1 cellular context compared by ENCODE assay signal in genomic region chr19:40662925-40663711, GRCh38.
TF ChIP-seq lines count a peak whose summit lies in the region.

No MANE protein-coding gene starts in this region.

TF ChIP-seq in HepG2, 621 proteins besides CTCF, POLR2A, EP300 and RAD21 (continued from another document and continues in another):
- TF ChIP-seq ARID4A (CRISPR knock-in tag; IDR thresholded peaks at IDR 0.05; ENCODE audit: borderline replicate concordance) = peak; percentile 85; the same call in 1 of the 2 replicates
- TF ChIP-seq BORCS8-MEF2B (CRISPR knock-in tag; IDR thresholded peaks at IDR 0.05) = peak; percentile 77
- peak; percentile 64 for TF ChIP-seq HOXA3 (CRISPR knock-in tag; IDR thresholded peaks at IDR 0.05)
- peak; percentile 86 for TF ChIP-seq ZNF792 (CRISPR knock-in tag; IDR thresholded peaks at IDR 0.05)
- 0 out of 2 replicates have a peak, but pooled peaks have one; percentile 60 for TF ChIP-seq E2F5 (CRISPR knock-in tag; conservative IDR thresholded peaks at IDR 0.05)
- TF ChIP-seq ETV5 (CRISPR knock-in tag; IDR thresholded peaks at IDR 0.05; ENCODE audit: borderline replicate concordance) = peak; percentile 57; the same call in 1 of the 2 replicates
- TF ChIP-seq ZNF770 (CRISPR knock-in tag; IDR thresholded peaks at IDR 0.05) = peak; percentile 50; the same call in 1 of the 2 replicates
- TF ChIP-seq RXRB (CRISPR knock-in tag; IDR thresholded peaks at IDR 0.05; ENCODE audit: borderline replicate concordance) = peak; percentile 22; the same call in 1 of the 2 replicates
- no peak for TF ChIP-seq ZNF256 (CRISPR knock-in tag; conservative IDR thresholded peaks at IDR 0.05)
- peak; percentile 49; the same call in 1 of the 2 replicates for TF ChIP-seq SAFB2 (CRISPR knock-in tag; IDR thresholded peaks at IDR 0.05; ENCODE audit: borderline replicate concordance, low read depth)
- TF ChIP-seq DPF2 (CRISPR knock-in tag; IDR thresholded peaks at IDR 0.05; ENCODE audit: borderline replicate concordance, low read depth) = no peak
- TF ChIP-seq SIN3B (IDR thresholded peaks at IDR 0.05; ENCODE audit: low read length) = no peak
- no peak for TF ChIP-seq ZHX2 (IDR thresholded peaks at IDR 0.05; ENCODE audit: low read depth)
- peak; percentile 51; the same call in 1 of the 2 replicates for TF ChIP-seq ZHX2 (CRISPR knock-in tag; IDR thresholded peaks at IDR 0.05; ENCODE audit: borderline replicate concordance)
- TF ChIP-seq ZBTB40 (IDR thresholded peaks at IDR 0.05) = no peak
- TF ChIP-seq ZBTB40 (CRISPR knock-in tag; IDR thresholded peaks at IDR 0.05) = peak; percentile 48
- TF ChIP-seq ZSCAN31 (CRISPR knock-in tag; IDR thresholded peaks at IDR 0.05; ENCODE audit: low read depth) = no peak
- peak; percentile 65; the same call in 1 of the 2 replicates for TF ChIP-seq FOXM1 (CRISPR knock-in tag; IDR thresholded peaks at IDR 0.05)
- TF ChIP-seq RARA (CRISPR knock-in tag; IDR thresholded peaks at IDR 0.05) = peak; percentile 49
- peak; percentile 53; the same call in 1 of the 2 replicates for TF ChIP-seq TEAD2 (CRISPR knock-in tag; IDR thresholded peaks at IDR 0.05)
- TF ChIP-seq FOSL1 (CRISPR knock-in tag; IDR thresholded peaks at IDR 0.05; ENCODE audit: borderline replicate concordance) = peak; percentile 16; the same call in 1 of the 2 replicates
- peak; percentile 82; the same call in 1 of the 2 replicates for TF ChIP-seq ZBTB38 (CRISPR knock-in tag; IDR thresholded peaks at IDR 0.05)
- no peak for TF ChIP-seq TCF12 (IDR thresholded peaks at IDR 0.05)
- TF ChIP-seq TCF12 (CRISPR knock-in tag; IDR thresholded peaks at IDR 0.05) = no peak
- TF ChIP-seq MAZ (IDR thresholded peaks at IDR 0.05; ENCODE audit: borderline replicate concordance, low read depth, low read length) = no peak
- TF ChIP-seq MAZ (CRISPR knock-in tag; IDR thresholded peaks at IDR 0.05; ENCODE audit: low read depth) = peak; percentile 66
- 0 out of 2 replicates have a peak, but pooled peaks have one; percentile 64 for TF ChIP-seq ZMYM2 (CRISPR knock-in tag; IDR thresholded peaks at IDR 0.05)
- TF ChIP-seq ZNF850 (CRISPR knock-in tag; conservative IDR thresholded peaks at IDR 0.05) = no peak
- TF ChIP-seq LCORL (IDR thresholded peaks at IDR 0.05) = no peak
- TF ChIP-seq LCORL (CRISPR knock-in tag; IDR thresholded peaks at IDR 0.05) = peak; percentile 52; the same call in 1 of the 2 replicates
- 0 out of 2 replicates have a peak, but pooled peaks have one; percentile 46 for TF ChIP-seq MTERF4 (CRISPR knock-in tag; IDR thresholded peaks at IDR 0.05)
- TF ChIP-seq AGO1 (IDR thresholded peaks at IDR 0.05; ENCODE audit: low read depth, low read length, poor library complexity, severe bottlenecking) = peak; percentile 44
- no peak for TF ChIP-seq TRIM24 (CRISPR knock-in tag; IDR thresholded peaks at IDR 0.05)
